Comparison of ENCODE assay signal across 1 cellular context in the genomic region with DNA sequence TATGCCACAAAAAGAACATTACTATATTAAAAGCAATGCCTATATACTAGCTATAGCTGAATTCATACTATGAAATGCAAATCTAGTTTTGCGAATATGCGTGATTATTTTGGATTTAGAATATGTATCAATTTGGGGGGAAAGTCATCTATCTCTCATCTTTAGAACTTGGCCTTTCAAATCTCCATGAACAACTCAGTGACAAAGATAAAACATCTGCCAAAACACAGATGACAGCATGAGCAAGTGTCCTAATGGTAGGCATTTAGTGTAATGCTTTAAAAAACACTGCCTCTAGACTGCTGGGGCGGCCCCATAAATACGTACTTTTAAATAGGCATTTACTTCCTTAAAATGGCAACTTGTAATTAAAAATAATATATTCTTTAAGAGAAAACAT.
TF ChIP-seq lines count a peak whose summit lies in the region.

No MANE protein-coding gene starts in this region.

TF ChIP-seq in WTC11, 78 proteins besides CTCF, POLR2A, EP300 and RAD21 (continued from another document):
- TF ChIP-seq AFF4 (CRISPR knock-in tag; IDR thresholded peaks at IDR 0.05; ENCODE audit: borderline replicate concordance), result no peak
- TF ChIP-seq, protein P1, sequence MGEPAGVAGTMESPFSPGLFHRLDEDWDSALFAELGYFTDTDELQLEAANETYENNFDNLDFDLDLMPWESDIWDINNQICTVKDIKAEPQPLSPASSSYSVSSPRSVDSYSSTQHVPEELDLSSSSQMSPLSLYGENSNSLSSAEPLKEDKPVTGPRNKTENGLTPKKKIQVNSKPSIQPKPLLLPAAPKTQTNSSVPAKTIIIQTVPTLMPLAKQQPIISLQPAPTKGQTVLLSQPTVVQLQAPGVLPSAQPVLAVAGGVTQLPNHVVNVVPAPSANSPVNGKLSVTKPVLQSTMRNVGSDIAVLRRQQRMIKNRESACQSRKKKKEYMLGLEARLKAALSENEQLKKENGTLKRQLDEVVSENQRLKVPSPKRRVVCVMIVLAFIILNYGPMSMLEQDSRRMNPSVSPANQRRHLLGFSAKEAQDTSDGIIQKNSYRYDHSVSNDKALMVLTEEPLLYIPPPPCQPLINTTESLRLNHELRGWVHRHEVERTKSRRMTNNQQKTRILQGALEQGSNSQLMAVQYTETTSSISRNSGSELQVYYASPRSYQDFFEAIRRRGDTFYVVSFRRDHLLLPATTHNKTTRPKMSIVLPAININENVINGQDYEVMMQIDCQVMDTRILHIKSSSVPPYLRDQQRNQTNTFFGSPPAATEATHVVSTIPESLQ (CRISPR knock-in tag; IDR thresholded peaks at IDR 0.05), result no peak
- no peak for TF ChIP-seq CREM (CRISPR knock-in tag; IDR thresholded peaks at IDR 0.05)
- TF ChIP-seq ATF1 (CRISPR knock-in tag; IDR thresholded peaks at IDR 0.05), result no peak
